In the genomic region with DNA sequence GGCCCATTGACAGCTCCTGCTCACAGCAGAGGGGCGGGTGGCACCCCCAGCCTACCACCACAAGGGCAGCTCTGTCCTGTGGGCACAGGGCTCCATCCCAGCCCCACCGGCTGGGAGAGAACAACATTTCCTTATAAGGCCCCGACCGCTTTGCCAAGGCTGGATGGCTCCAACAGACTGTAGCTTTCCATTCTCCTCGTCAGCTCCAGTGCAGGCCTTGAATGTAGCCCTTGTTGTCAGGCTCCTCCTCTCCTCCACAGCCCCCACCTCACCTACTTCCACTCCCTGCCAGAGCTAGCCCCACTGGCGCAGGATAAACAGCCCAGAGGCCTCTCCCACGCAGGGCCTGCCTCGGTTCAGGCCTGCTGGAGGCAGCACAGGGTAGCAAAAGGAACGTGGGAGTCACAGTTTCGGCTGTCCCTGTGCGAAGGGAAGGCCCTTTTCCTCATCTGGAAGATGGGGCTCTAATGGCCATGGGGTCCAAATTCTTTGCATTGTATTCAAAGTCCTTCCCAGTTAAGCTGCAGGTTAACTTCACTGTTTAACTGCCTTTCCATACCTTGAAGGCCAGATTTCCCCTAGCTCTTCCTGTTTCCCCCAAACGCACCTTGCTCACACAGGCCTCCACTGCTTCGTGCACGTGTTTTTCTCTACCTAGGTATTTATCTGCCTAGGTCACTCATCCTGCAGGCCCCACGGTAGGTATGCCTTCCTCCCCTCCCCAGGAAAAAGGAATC, we compare ENCODE assay signal across 10 cellular contexts.
DNase-seq lines count a peak whose midpoint lies in the region; ATAC-seq, FAIRE-seq and TF ChIP-seq lines count a peak whose summit lies in the region.
"Had no signal": no experiment of that assay in that cellular context is flagged by ENCODE, and none has a peak within 500 bp of the region (broad histone marks: within the 10 kb centered on the region; RNA-seq: fewer than 3 reads in every experiment).

No MANE protein-coding gene starts in this region.

- TF ChIP-seq POLR2A in tibial nerve (IDR thresholded peaks at IDR 0.05), result peak in 1 of 2 donors; percentile 38

- FAIRE-seq in small intestine (lab: Jason Lieb, UNC), result no peak

- DNase-seq in DMS79 treated with DMSO at 0.1 percent for 48 hours (lab: John Stamatoyannopoulos, UW) (peak; percentile 22), DMS79 (lab: John Stamatoyannopoulos, UW) (no peak), lung (ENCODE audit: low spot score) (peak; percentile 47), tibial nerve (ENCODE audit: low spot score in 2 of 2) (peak; percentile 82 to 91), small intestine (no peak)
- DNase-seq: 8988T, SHP77 treated with DMSO at 0.1 percent for 48 hours had no signal

- no peak for TF ChIP-seq CTCF in lung (IDR thresholded peaks at IDR 0.05; ENCODE audit: control extremely low read depth, extremely low read depth)
- peak; percentile 39 to 88 (median 82) for TF ChIP-seq CTCF in tibial nerve (IDR thresholded peaks at IDR 0.05)

- H3K27me3 ChIP-seq in esophagus (ENCODE audit: control insufficient read depth in 1 of 2, insufficient read depth in 2 of 2, low read length in 2 of 2) (no peaks in the 10 kb centered on the region), lung (ENCODE audit: control insufficient read depth, insufficient read depth) (no peaks in the 10 kb centered on the region), tibial nerve (no peaks in the 10 kb centered on the region), small intestine (ENCODE audit: control insufficient read depth in 2 of 2, insufficient read depth in 2 of 2, low read length in 2 of 2) (no peaks in the 10 kb centered on the region)

- peak; percentile 43 for ATAC-seq in lung (ENCODE audit: insufficient read depth, low FRiP score)
- no peak for ATAC-seq in HG02870 (IDR thresholded peaks at IDR 0.05; ENCODE audit: unreplicated experiment)
- no peak for ATAC-seq in HG03460 (IDR thresholded peaks at IDR 0.05; ENCODE audit: unreplicated experiment)

- H3K36me3 ChIP-seq in esophagus (ENCODE audit: control insufficient read depth in 2 of 2, insufficient read depth in 2 of 2, low read length in 1 of 2) (no peaks in the 10 kb centered on the region), lung (ENCODE audit: control insufficient read depth in 2 of 2, insufficient read depth in 2 of 2, low read length in 2 of 2) (no peaks in the 10 kb centered on the region), tibial nerve (no peaks in the 10 kb centered on the region), small intestine (ENCODE audit: control insufficient read depth in 2 of 2, insufficient read depth in 2 of 2, low read length in 2 of 2) (no peaks in the 10 kb centered on the region)

- H3K9me3 ChIP-seq in esophagus (ENCODE audit: control insufficient read depth in 2 of 2, insufficient read depth in 1 of 2, low read depth in 1 of 2, low read length in 1 of 2) (no peaks in the 10 kb centered on the region), lung (ENCODE audit: control insufficient read depth in 2 of 2, insufficient read depth in 1 of 2, low read length in 1 of 2) (no peaks in the 10 kb centered on the region), tibial nerve (no peaks in the 10 kb centered on the region), small intestine (ENCODE audit: control insufficient read depth, low read depth) (no peaks in the 10 kb centered on the region)

- H3K4me1 ChIP-seq in esophagus (ENCODE audit: control insufficient read depth in 2 of 2, insufficient read depth in 2 of 2, low read length in 1 of 2) (peaks cover 0 to 8% of the 10 kb centered on the region in 2 donors), lung (ENCODE audit: control insufficient read depth in 2 of 2, insufficient read depth in 2 of 2, low read length in 2 of 2) (peaks cover 0 to 1% of the 10 kb centered on the region in 2 donors), tibial nerve (peaks cover 6 to 46% (median 26%) of the 10 kb centered on the region in 4 donors), small intestine (ENCODE audit: control insufficient read depth in 2 of 2, insufficient read depth in 1 of 2, low read depth in 1 of 2, low read length in 1 of 2) (peaks cover 0 to 3% of the 10 kb centered on the region in 2 donors)

- 41 to 54% methylated on average over 15 of the region's 15 CpGs for WGBS in esophagus, 2 donors
- WGBS in lung, 2 donors, result 67 to 72% methylated on average over 15 of the region's 15 CpGs
- WGBS in tibial nerve, 2 donors, result 17 to 35% methylated on average over 15 of the region's 15 CpGs
- WGBS in small intestine, 3 donors, result 51 to 75% (median 59%) methylated on average over 15 of the region's 15 CpGs

- H3K4me3 ChIP-seq in esophagus (ENCODE audit: low read depth in 1 of 2, low read length in 2 of 2) (no peak overlapping the region), lung (no peak overlapping the region), tibial nerve (peak overlapping the region in 3 of 4 donors; percentile 7 to 28 (median 14)), small intestine (ENCODE audit: low read depth in 1 of 2, low read length in 2 of 2) (no peak overlapping the region)

- H3K27ac ChIP-seq in esophagus (ENCODE audit: low read depth in 2 of 2, low read length in 1 of 2) (peak overlapping the region; percentile 62 to 78), lung (ENCODE audit: low read depth in 1 of 2, low read length in 1 of 2) (peak overlapping the region; percentile 35 to 68), tibial nerve (peak overlapping the region; percentile 81 to 92 (median 90)), small intestine (ENCODE audit: low read depth in 1 of 2, low read length in 1 of 2) (peak overlapping the region in 1 of 2 donors; percentile 64)

- TF ChIP-seq EP300 in tibial nerve (IDR thresholded peaks at IDR 0.05), result peak; percentile 71 to 94

Comparison
In these comparisons a context has a peak if more than half of its experiments do, and no peak if none do; other contexts are left out.
1. DNase-seq: peak in DMS79 treated with DMSO at 0.1 percent for 48 hours (single experiment), lung (single experiment) and tibial nerve (2 of 2); none in DMS79 (single experiment) and small intestine (single experiment).
2. H3K4me3 ChIP-seq: peak in tibial nerve (3 of 4); none in esophagus (0 of 2), lung (single experiment) and small intestine (0 of 2).